Comparison of ENCODE assay signal across 14 cellular contexts in genomic region chr10:11608159-11608966, GRCh38. TPM values are rescaled to one million over a fixed set of nuclear protein-coding genes. Genes with fewer than 3 reads are reported as not detected.
A peak's percentile ranks its signal among the peaks of the same experiment; 100 is the strongest.
DNase-seq lines count a peak whose midpoint lies in the region; ATAC-seq and TF ChIP-seq lines count a peak whose summit lies in the region.
"Had no signal": no experiment of that assay in that cellular context is flagged by ENCODE, and none has a peak within 500 bp of the region (broad histone marks: within the 10 kb centered on the region; RNA-seq: fewer than 3 reads in every experiment).

No MANE protein-coding gene starts in this region.

- peak overlapping the region; percentile 1 for H3K4me3 Mint-ChIP-seq in T-helper 17 cell
- H3K4me3 Mint-ChIP-seq in neural crest cell = peak overlapping the region; percentile 82

- CTCF ChIA-PET in HEK293 (lab: Yijun Ruan, JAX) = interaction anchor here (0.5 to 0.9 kb wide), 3 partner anchors 9 to 149 kb away, joined by 3 read pairs; no protein-coding TSS in a partner anchor

- no peak overlapping the region for H3K27ac ChIP-seq in HEK293 (ENCODE audit: extremely low read depth, low read depth, low read length)
- H3K27ac ChIP-seq: C4-2B, SJSA1, VCaP had no signal

- DNase-seq in T-helper 17 cell = no peak
- no peak for DNase-seq in neural crest cell (ENCODE audit: low read depth, low spot score)
- no peak for DNase-seq in left lobe of liver (ENCODE audit: low spot score)
- DNase-seq in NCI-H446 (lab: John Stamatoyannopoulos, UW) = no peak
- DNase-seq: activated gamma-delta T cell treated with Interleukin-2 at 50 U/mL for 16 hours; cortex of kidney; EL; stimulated activated naive CD4-positive, alpha-beta T cell had no signal

- H3K4me1 Mint-ChIP-seq in T-helper 17 cell = peaks cover 25% of the 10 kb centered on the region
- peaks cover 34% of the 10 kb centered on the region for H3K4me1 Mint-ChIP-seq in neural crest cell

- H3K9me3 ChIP-seq in HEK293 (ENCODE audit: control insufficient read depth, insufficient read depth, low read depth, low read length) = no peaks in the 10 kb centered on the region
- H3K9me3 ChIP-seq in T-helper 17 cell (ENCODE audit: control insufficient read depth, low read length, poor library complexity, severe bottlenecking) = no peaks in the 10 kb centered on the region
- H3K9me3 ChIP-seq: SJSA1 had no signal

- POLR2A ChIA-PET in HEK293 (lab: Yijun Ruan, JAX) = no interaction called here

- H3K4me1 ChIP-seq in HEK293 (ENCODE audit: control insufficient read depth, insufficient read depth, low read length) = peaks cover 8% of the 10 kb centered on the region

- H3K27ac Mint-ChIP-seq in T-helper 17 cell (peak overlapping the region; percentile 45), neural crest cell (ENCODE audit: unreplicated experiment) (no peak overlapping the region)

- no peak for TF ChIP-seq CTCF in HEK293 (tag by site-specific recombination; IDR thresholded peaks at IDR 0.05)
- no peak for TF ChIP-seq CTCF in neural crest cell (conservative IDR thresholded peaks at IDR 0.05)

- peak overlapping the region; percentile 74; the same call in 1 of the 2 replicates for H3K4me3 ChIP-seq in GM08714 (ENCODE audit: low read length)
- no peak overlapping the region for H3K4me3 ChIP-seq in HEK293 (ENCODE audit: low read depth, low read length)
- H3K4me3 ChIP-seq: SJSA1 had no signal

- no peak for ATAC-seq in T-helper 17 cell
- no peak for ATAC-seq in left lobe of liver
- ATAC-seq in GM19395 (IDR thresholded peaks at IDR 0.05; ENCODE audit: unreplicated experiment) = no peak

- peaks cover 8% of the 10 kb centered on the region for H3K27me3 Mint-ChIP-seq in T-helper 17 cell
- no peaks in the 10 kb centered on the region for H3K27me3 Mint-ChIP-seq in neural crest cell (ENCODE audit: low read depth)

- H3K36me3 ChIP-seq in HEK293 (ENCODE audit: control insufficient read depth in 2 of 2, insufficient read depth in 1 of 2, low read length in 2 of 2) = no peaks in the 10 kb centered on the region

- no peaks in the 10 kb centered on the region for H3K9me3 Mint-ChIP-seq in neural crest cell

- H3K36me3 Mint-ChIP-seq in T-helper 17 cell (ENCODE audit: low read depth) (peaks cover 3% of the 10 kb centered on the region), neural crest cell (ENCODE audit: low read depth) (no peaks in the 10 kb centered on the region)

TF ChIP-seq in HEK293, 187 proteins besides CTCF, POLR2A, EP300 and RAD21:
- TF ChIP-seq ZNF670 (tag by site-specific recombination; IDR thresholded peaks at IDR 0.05; ENCODE audit: low read depth) (no peak), ZNF600 (tag by site-specific recombination; IDR thresholded peaks at IDR 0.05) (peak; percentile 74), ZSCAN23 (tag by site-specific recombination; IDR thresholded peaks at IDR 0.05) (no peak), WT1 (tag by site-specific recombination; IDR thresholded peaks at IDR 0.05) (peak; percentile 88)

RNA-seq across cellular contexts. Expression of gene USP6NL, which starts 3.1 kb away (rescaled TPM):
- total RNA-seq in T-helper 17 cell (1 to 10 TPM; 2.5 to 5.6 TPM), neural crest cell (35.3 and 38.2 TPM in 2 replicates), left lobe of liver (9.0 TPM)
